In genomic region chr14:34911209-34912150, GRCh38 we compare ENCODE assay signal across 1 cellular context.
TF ChIP-seq lines count a peak whose summit lies in the region.

No MANE protein-coding gene starts in this region.

TF ChIP-seq in SK-N-SH treated with all-trans-retinoic acid at 6 μM for 48 hours, 23 proteins besides CTCF, POLR2A, EP300 and RAD21 (continued from another document):
- TF ChIP-seq, protein P1, sequence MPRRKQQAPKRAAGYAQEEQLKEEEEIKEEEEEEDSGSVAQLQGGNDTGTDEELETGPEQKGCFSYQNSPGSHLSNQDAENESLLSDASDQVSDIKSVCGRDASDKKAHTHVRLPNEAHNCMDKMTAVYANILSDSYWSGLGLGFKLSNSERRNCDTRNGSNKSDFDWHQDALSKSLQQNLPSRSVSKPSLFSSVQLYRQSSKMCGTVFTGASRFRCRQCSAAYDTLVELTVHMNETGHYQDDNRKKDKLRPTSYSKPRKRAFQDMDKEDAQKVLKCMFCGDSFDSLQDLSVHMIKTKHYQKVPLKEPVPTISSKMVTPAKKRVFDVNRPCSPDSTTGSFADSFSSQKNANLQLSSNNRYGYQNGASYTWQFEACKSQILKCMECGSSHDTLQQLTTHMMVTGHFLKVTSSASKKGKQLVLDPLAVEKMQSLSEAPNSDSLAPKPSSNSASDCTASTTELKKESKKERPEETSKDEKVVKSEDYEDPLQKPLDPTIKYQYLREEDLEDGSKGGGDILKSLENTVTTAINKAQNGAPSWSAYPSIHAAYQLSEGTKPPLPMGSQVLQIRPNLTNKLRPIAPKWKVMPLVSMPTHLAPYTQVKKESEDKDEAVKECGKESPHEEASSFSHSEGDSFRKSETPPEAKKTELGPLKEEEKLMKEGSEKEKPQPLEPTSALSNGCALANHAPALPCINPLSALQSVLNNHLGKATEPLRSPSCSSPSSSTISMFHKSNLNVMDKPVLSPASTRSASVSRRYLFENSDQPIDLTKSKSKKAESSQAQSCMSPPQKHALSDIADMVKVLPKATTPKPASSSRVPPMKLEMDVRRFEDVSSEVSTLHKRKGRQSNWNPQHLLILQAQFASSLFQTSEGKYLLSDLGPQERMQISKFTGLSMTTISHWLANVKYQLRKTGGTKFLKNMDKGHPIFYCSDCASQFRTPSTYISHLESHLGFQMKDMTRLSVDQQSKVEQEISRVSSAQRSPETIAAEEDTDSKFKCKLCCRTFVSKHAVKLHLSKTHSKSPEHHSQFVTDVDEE (CRISPR knock-in tag; IDR thresholded peaks at IDR 0.05): no peak
- TF ChIP-seq, protein P2, sequence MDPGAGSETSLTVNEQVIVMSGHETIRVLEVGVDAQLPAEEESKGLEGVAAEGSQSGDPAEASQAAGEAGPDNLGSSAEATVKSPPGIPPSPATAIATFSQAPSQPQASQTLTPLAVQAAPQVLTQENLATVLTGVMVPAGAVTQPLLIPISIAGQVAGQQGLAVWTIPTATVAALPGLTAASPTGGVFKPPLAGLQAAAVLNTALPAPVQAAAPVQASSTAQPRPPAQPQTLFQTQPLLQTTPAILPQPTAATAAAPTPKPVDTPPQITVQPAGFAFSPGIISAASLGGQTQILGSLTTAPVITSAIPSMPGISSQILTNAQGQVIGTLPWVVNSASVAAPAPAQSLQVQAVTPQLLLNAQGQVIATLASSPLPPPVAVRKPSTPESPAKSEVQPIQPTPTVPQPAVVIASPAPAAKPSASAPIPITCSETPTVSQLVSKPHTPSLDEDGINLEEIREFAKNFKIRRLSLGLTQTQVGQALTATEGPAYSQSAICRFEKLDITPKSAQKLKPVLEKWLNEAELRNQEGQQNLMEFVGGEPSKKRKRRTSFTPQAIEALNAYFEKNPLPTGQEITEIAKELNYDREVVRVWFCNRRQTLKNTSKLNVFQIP (CRISPR knock-in tag; IDR thresholded peaks at IDR 0.05; ENCODE audit: borderline replicate concordance, low read depth): no peak
- TF ChIP-seq ZFP3 (CRISPR knock-in tag; IDR thresholded peaks at IDR 0.05) (no peak), OSR1 (CRISPR knock-in tag; IDR thresholded peaks at IDR 0.05) (no peak), ISL1 (CRISPR knock-in tag; IDR thresholded peaks at IDR 0.05) (no peak)
